27 cellular contexts compared by ENCODE assay signal in the genomic region with DNA sequence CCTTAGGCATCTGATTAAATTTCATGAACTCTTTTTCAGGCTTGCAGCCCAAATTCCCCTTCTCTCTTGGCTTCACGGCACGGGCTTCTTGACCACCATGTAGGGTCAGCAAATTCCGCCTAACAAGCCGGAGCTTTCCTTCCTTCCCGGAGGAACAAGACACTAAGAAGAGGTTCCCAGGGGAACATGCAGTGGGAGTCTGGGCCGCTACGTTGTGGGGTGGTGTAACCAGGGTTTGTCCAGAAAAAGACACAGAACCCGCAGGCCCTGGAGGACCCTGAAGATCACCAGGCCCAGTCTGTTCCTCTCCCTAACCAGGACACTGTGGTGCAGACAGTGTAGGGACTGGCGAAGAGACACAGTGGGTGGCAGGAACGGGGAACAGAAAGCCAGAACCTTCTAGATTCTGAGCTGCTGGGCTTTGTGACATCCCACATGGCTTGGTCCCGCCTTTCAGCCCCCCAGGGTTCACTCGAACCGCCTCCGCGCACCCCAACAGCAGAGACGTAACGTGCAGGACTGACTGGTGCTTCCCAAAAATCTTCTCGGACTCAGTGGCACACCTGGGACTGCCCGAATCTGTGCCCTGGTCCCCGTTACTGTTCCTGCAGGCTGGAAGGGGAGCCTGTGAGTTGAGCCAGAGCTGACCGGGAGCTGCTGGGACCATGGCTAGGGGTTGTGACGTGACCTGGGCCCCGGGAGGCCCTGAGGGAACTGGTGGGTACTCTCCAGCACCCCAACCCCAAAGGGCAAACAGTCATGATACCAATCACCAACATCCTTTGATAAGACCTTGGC. TPM values are rescaled to one million over a fixed set of nuclear protein-coding genes. Genes with fewer than 3 reads are reported as not detected.
DNase-seq lines count a peak whose midpoint lies in the region; ATAC-seq, FAIRE-seq and TF ChIP-seq lines count a peak whose summit lies in the region.
"Had no signal": no experiment of that assay in that cellular context is flagged by ENCODE, and none has a peak within 500 bp of the region (broad histone marks: within the 10 kb centered on the region; RNA-seq: fewer than 3 reads in every experiment).

No MANE protein-coding gene starts in this region.

- H3K4me2 ChIP-seq in H9 (ENCODE audit: insufficient read depth, insufficient read length, low read length): no peak overlapping the region
- H3K4me2 ChIP-seq in HepG2 (ENCODE audit: low read depth, low read length): no peak overlapping the region

- no peak overlapping the region for H2BK15ac ChIP-seq in H9 (ENCODE audit: low read depth, low read length)

- H3K4me1 Mint-ChIP-seq in H9: peaks cover 15 to 40% of the 10 kb centered on the region in 2 experiments
- H3K4me1 Mint-ChIP-seq: CD8-positive, alpha-beta memory T cell; immature natural killer cell had no signal

- H3K9me3 ChIP-seq in H9 (ENCODE audit: control insufficient read depth, low read depth, low read length) (no peaks in the 10 kb centered on the region), adrenal gland (replicated peaks in 1 of 3) (no peaks in the 10 kb centered on the region), HepG2 (ENCODE audit: low read length) (no peaks in the 10 kb centered on the region), sigmoid colon (no peaks in the 10 kb centered on the region)
- H3K9me3 ChIP-seq: left ventricle myocardium inferior, MG63, upper lobe of left lung had no signal

- in situ Hi-C loops in HepG2 (cut with HindIII; ENCODE audit: extremely low pct_ligation_motif_present, low pct_unique_long_range_greater_than_20kb): no loop called here

- no peaks in the 10 kb centered on the region; the same call in 1 of the 2 replicates for H3K27me3 Mint-ChIP-seq in H9 (ENCODE audit: low read depth)

- H4K5ac ChIP-seq in H9 (ENCODE audit: insufficient read length, low read depth, low read length): no peak overlapping the region

- no peak overlapping the region for H3T11ph ChIP-seq in H9 (ENCODE audit: low read length)

- H3K79me1 ChIP-seq in H9 (ENCODE audit: insufficient read depth, low read depth, low read length, poor library complexity, severe bottlenecking): no peaks in the 10 kb centered on the region

- H4K20me1 ChIP-seq in H9 (ENCODE audit: control insufficient read depth, insufficient read depth, insufficient read length) (no peaks in the 10 kb centered on the region), HepG2 (ENCODE audit: insufficient read depth, low read length) (no peaks in the 10 kb centered on the region)

- no peaks in the 10 kb centered on the region for H3K9me3 Mint-ChIP-seq in H9
- H3K9me3 Mint-ChIP-seq: activated naive CD4-positive, alpha-beta T cell treated with anti-CD3 and anti-CD28 coated beads, Interleukin-2, amount 50 U/mL, for 72 hours; activated T-cell treated with anti-CD3 and anti-CD28 coated beads, Interleukin-2, amount 50 U/mL, for 72 hours; CD8-positive, alpha-beta memory T cell; immature natural killer cell; nephron progenitor cell had no signal

- H2AK5ac ChIP-seq in H9 (ENCODE audit: insufficient read length, low read length): no peak overlapping the region

- TF ChIP-seq CTCF in H9 (conservative IDR thresholded peaks at IDR 0.05) (no peak), adrenal gland (IDR thresholded peaks at IDR 0.05) (no peak), HepG2 (CRISPR knock-in tag; IDR thresholded peaks at IDR 0.05) (no peak), sigmoid colon (IDR thresholded peaks at IDR 0.05) (no peak)

- H3K18ac ChIP-seq in H9 (ENCODE audit: insufficient read length, low read depth, low read length): no peak overlapping the region

- H2BK5ac ChIP-seq in H9 (ENCODE audit: insufficient read length, low read length): no peak overlapping the region

- no CpG with 5 or more reads among the region's 23 CpGs for WGBS in H9 (ENCODE audit: extremely low coverage, insufficient read length, low lambda C conversion rate)
- 92 to 97% (median 94%) methylated on average over 23 of the region's 23 CpGs for WGBS in adrenal gland, 4 donors
- WGBS in HepG2 (ENCODE audit: low lambda C conversion rate): 97% methylated on average over 23 of the region's 23 CpGs
- WGBS in sigmoid colon, 2 donors: 93 to 95% methylated on average over 23 of the region's 23 CpGs

- H3K36me3 Mint-ChIP-seq in H9 (ENCODE audit: insufficient read depth in 1 of 3, low read depth in 3 of 3): peaks cover 1 to 4% (median 3%) of the 10 kb centered on the region in 3 experiments; a peak in 3 of 7 replicates
- H3K36me3 Mint-ChIP-seq: activated naive CD4-positive, alpha-beta T cell treated with anti-CD3 and anti-CD28 coated beads, Interleukin-2, amount 50 U/mL, for 72 hours; CD8-positive, alpha-beta memory T cell; immature natural killer cell had no signal

- TF ChIP-seq POLR2A in adrenal gland (IDR thresholded peaks at IDR 0.05) (no peak), HepG2 (IDR thresholded peaks at IDR 0.05; ENCODE audit: insufficient read depth in 1 of 2, low read depth in 2 of 2, low read length in 2 of 2) (no peak), sigmoid colon (IDR thresholded peaks at IDR 0.05) (no peak)

- H2AFZ ChIP-seq in H9 (ENCODE audit: low read length): no peak overlapping the region
- H2AFZ ChIP-seq in HepG2 (ENCODE audit: low read length): no peak overlapping the region
- H2AFZ ChIP-seq: parathyroid adenoma had no signal

- H3K27ac ChIP-seq in H9 (ENCODE audit: insufficient read length, low read depth, low read length) (no peak overlapping the region), adrenal gland (no peak overlapping the region), HepG2 (ENCODE audit: extremely low read length, insufficient read depth, low read length) (no peak overlapping the region), sigmoid colon (peak overlapping the region in 3 of 4 donors; percentile 47 to 72 (median 65))
- H3K27ac ChIP-seq: foreskin keratinocyte, left ventricle myocardium inferior, parathyroid adenoma, upper lobe of left lung had no signal

- H4K8ac ChIP-seq in H9 (replicated peaks; ENCODE audit: insufficient read length, low read depth, low read length): no peak overlapping the region

- no peak overlapping the region for H2BK20ac ChIP-seq in H9 (ENCODE audit: low read depth, low read length, poor library complexity, severe bottlenecking)

- no TSS peak for BruUV-seq in HepG2 (replicated peaks; lab: Mats Ljungman, UMichigan)

- H3K9ac ChIP-seq in H9 (ENCODE audit: extremely low read depth, insufficient read length, low read length): no peak overlapping the region
- H3K9ac ChIP-seq in HepG2 (ENCODE audit: insufficient read depth, low read depth, low read length): no peak overlapping the region
- H3K9ac ChIP-seq: parathyroid adenoma had no signal

- ATAC-seq in HepG2 (no peak), HG03139 (IDR thresholded peaks at IDR 0.05; ENCODE audit: unreplicated experiment) (no peak), GM21447 (IDR thresholded peaks at IDR 0.05; ENCODE audit: unreplicated experiment) (no peak)
- ATAC-seq: activated naive CD4-positive, alpha-beta T cell treated with anti-CD3 and anti-CD28 coated beads, Interleukin-2, amount 50 U/mL, for 72 hours; activated T-cell treated with anti-CD3 and anti-CD28 coated beads, Interleukin-2, amount 50 U/mL, for 72 hours; foreskin keratinocyte; Panc1 had no signal

- no peak overlapping the region for H2BK120ac ChIP-seq in H9 (ENCODE audit: low read depth, low read length, poor library complexity, severe bottlenecking)

- no peak overlapping the region for H3K4me3 Mint-ChIP-seq in H9
- H3K4me3 Mint-ChIP-seq: activated T-cell treated with anti-CD3 and anti-CD28 coated beads, Interleukin-2, amount 50 U/mL, for 72 hours; CD8-positive, alpha-beta memory T cell; immature natural killer cell; nephron progenitor cell had no signal

- H3K27ac Mint-ChIP-seq in H9: peak overlapping the region; percentile 51 to 88 (median 67); a peak in 5 of 7 replicates
- H3K27ac Mint-ChIP-seq: activated T-cell treated with anti-CD3 and anti-CD28 coated beads, Interleukin-2, amount 50 U/mL, for 72 hours; CD8-positive, alpha-beta memory T cell; immature natural killer cell had no signal

- no peaks in the 10 kb centered on the region for H3K4me1 ChIP-seq in H9 (ENCODE audit: insufficient read depth, low read length)
- peaks cover 8 to 12% of the 10 kb centered on the region in 2 donors for H3K4me1 ChIP-seq in adrenal gland (replicated peaks in 1 of 2)
- H3K4me1 ChIP-seq in HepG2 (ENCODE audit: insufficient read depth, low read length): peaks cover 15% of the 10 kb centered on the region
- peaks cover 0 to 24% (median 10%) of the 10 kb centered on the region in 4 donors for H3K4me1 ChIP-seq in sigmoid colon
- H3K4me1 ChIP-seq: foreskin keratinocyte, left ventricle myocardium inferior, parathyroid adenoma had no signal

- no peak overlapping the region for H4K91ac ChIP-seq in H9 (ENCODE audit: insufficient read length, low read depth, low read length)

- H3K4ac ChIP-seq in H9 (ENCODE audit: low read depth, low read length): no peak overlapping the region

- H3K4me3 ChIP-seq in adrenal gland (no peak overlapping the region), HepG2 (replicated peaks in 1 of 3; ENCODE audit: insufficient read depth in 1 of 3, low read depth in 2 of 3, low read length in 3 of 3) (no peak overlapping the region), sigmoid colon (no peak overlapping the region)
- H3K4me3 ChIP-seq: left ventricle myocardium inferior, MG63, upper lobe of left lung had no signal

- no peak for TF ChIP-seq RAD21 in HepG2 (CRISPR knock-in tag; IDR thresholded peaks at IDR 0.05)

- POLR2A ChIA-PET in HepG2 (lab: Yijun Ruan, JAX): interaction anchor here (0.9 to 1.9 kb wide), 2 partner anchors 12 to 141 kb away, joined by 3 to 6 read pairs; a partner anchor contains a TSS

- intact Hi-C loops in adrenal gland (cut with DNase I) (no loop called here), HepG2 (cut with micrococcal nuclease; ENCODE audit: unreplicated experiment) (no loop called here), sigmoid colon (cut with DNase I) (no loop called here)

- H3K23me2 ChIP-seq in H9 (ENCODE audit: insufficient read length, low read depth, low read length, poor library complexity, severe bottlenecking): no peaks in the 10 kb centered on the region

- H3K79me2 ChIP-seq in H9 (ENCODE audit: insufficient read depth, low read length) (0 out of 2 replicates have a peak, but pooled peaks cover 2% of the 10 kb centered on the region), HepG2 (ENCODE audit: insufficient read depth, low read length) (peaks cover 12% of the 10 kb centered on the region)

- H3K56ac ChIP-seq in H9 (ENCODE audit: insufficient read length, low read depth, low read length): no peak overlapping the region

- TF ChIP-seq EP300 in HepG2 (IDR thresholded peaks at IDR 0.05; ENCODE audit: low read depth in 2 of 2, low read length in 2 of 2) (no peak), HepG2 (CRISPR knock-in tag; IDR thresholded peaks at IDR 0.05; ENCODE audit: borderline replicate concordance) (no peak), sigmoid colon (IDR thresholded peaks at IDR 0.05) (no peak)

- no peaks in the 10 kb centered on the region for H3K36me3 ChIP-seq in adrenal gland (replicated peaks in 1 of 2)
- peaks cover 7 to 18% of the 10 kb centered on the region in 2 experiments; a peak in 2 of 5 replicates for H3K36me3 ChIP-seq in HepG2 (replicated peaks in 1 of 2; ENCODE audit: control insufficient read depth in 1 of 2, insufficient read depth in 2 of 2, low read length in 2 of 2)
- no peaks in the 10 kb centered on the region for H3K36me3 ChIP-seq in sigmoid colon
- H3K36me3 ChIP-seq: left ventricle myocardium inferior, MG63 had no signal

- H3K27me3 ChIP-seq in H9 (ENCODE audit: insufficient read depth, low read length) (no peaks in the 10 kb centered on the region), adrenal gland (no peaks in the 10 kb centered on the region), HepG2 (ENCODE audit: control insufficient read depth in 1 of 2, insufficient read depth in 2 of 2, low read length in 2 of 2) (no peaks in the 10 kb centered on the region), sigmoid colon (no peaks in the 10 kb centered on the region)
- H3K27me3 ChIP-seq: foreskin keratinocyte, MG63, upper lobe of left lung had no signal

- no peak overlapping the region for H2BK12ac ChIP-seq in H9 (ENCODE audit: insufficient read length, low read depth, low read length)

- no peak overlapping the region for H3K14ac ChIP-seq in H9 (ENCODE audit: insufficient read depth, low read length)

- peak; percentile 29 for DNase-seq in H9
- DNase-seq in adrenal gland: peak in 4 of 7 donors; percentile 14 to 39 (median 18)
- DNase-seq in HepG2 (ENCODE audit: low spot score): no peak
- peak; percentile 39 for DNase-seq in sigmoid colon
- no peak for DNase-seq in DMS53 (lab: John Stamatoyannopoulos, UW)
- no peak for DNase-seq in NCI-H526 (lab: John Stamatoyannopoulos, UW)
- DNase-seq: activated CD4-positive, alpha-beta T cell treated with anti-CD3 and anti-CD28 coated beads for 4 hours; activated T-cell treated with anti-CD3 and anti-CD28 coated beads, Interleukin-2, amount 50 U/mL, for 72 hours; effector memory CD4-positive, alpha-beta T cell; foreskin keratinocyte; GF-D8; immature natural killer cell; KBM-7; left ventricle myocardium inferior; MG63; NCI-H1436 treated with DMSO at 0.1 percent for 48 hours; NCI-H510A; nephron progenitor cell; T-helper 1 cell had no signal

- CTCF ChIA-PET in HepG2 (lab: Yijun Ruan, JAX; ENCODE audit: low intra/inter-chr PET ratio, low total read pairs): no interaction called here

- H3K23ac ChIP-seq in H9 (ENCODE audit: insufficient read length, low read depth, low read length): no peak overlapping the region

- FAIRE-seq in HepG2 (lab: Jason Lieb, UNC): no peak
- FAIRE-seq: H1 had no signal

RNA-seq across cellular contexts. Expression of a gene that starts 55.2 kb away (rescaled TPM):
- total RNA-seq in H9 (2021): 82.7 and 85.8 TPM in 2 replicates
- total RNA-seq in adrenal gland: 10 to 100 TPM; 22.5 to 62.5 (median 40.7) TPM
- polyA plus RNA-seq in adrenal gland: 10 to 100 TPM in 1 of 3 donors, 1 to 10 TPM in 2; 4.2 to 12.9 (median 6.0) TPM
- 24.7 and 24.9 TPM in 2 replicates for total RNA-seq in HepG2 (2016; rRNA removed; fragmentation: Illumina TruSeq; extraction: Trizol)
- total RNA-seq in HepG2 (2016; cell fraction: cytosol; rRNA removed; fragmentation: Illumina TruSeq; extraction: Trizol; ENCODE audit: low read depth): 4.0 and 5.5 TPM in 2 replicates
- total RNA-seq in HepG2 (2016; cell fraction: insoluble cytoplasmic fraction; rRNA removed; fragmentation: Illumina TruSeq; extraction: Trizol): 22.2 and 25.3 TPM in 2 replicates
- 15.6 and 15.7 TPM in 2 replicates for total RNA-seq in HepG2 (2016; cell fraction: membrane; rRNA removed; fragmentation: Illumina TruSeq; extraction: Trizol)
- 18.9 and 20.0 TPM in 2 replicates for total RNA-seq in HepG2 (2016; cell fraction: nucleus; rRNA removed; fragmentation: Illumina TruSeq; extraction: Trizol)
- polyA plus RNA-seq in HepG2 (2011; rRNA removed): 14.9 and 18.6 TPM in 2 replicates
- 10.0 and 12.5 TPM in 2 replicates for polyA plus RNA-seq in HepG2 (2011; cell fraction: cytosol; rRNA removed)
- polyA plus RNA-seq in HepG2 (2011; cell fraction: nucleus; rRNA removed): 35.5 and 43.5 TPM in 2 replicates
- polyA plus RNA-seq in HepG2 (2012): 20.5 and 25.8 TPM in 2 replicates
- polyA plus RNA-seq in HepG2 (2016; cell fraction: cytosol; fragmentation: Illumina TruSeq; extraction: Trizol; ENCODE audit: low read depth): 3.1 and 3.8 TPM in 2 replicates
- 10.7 and 16.1 TPM in 2 replicates for polyA plus RNA-seq in HepG2 (2016; cell fraction: insoluble cytoplasmic fraction; fragmentation: Illumina TruSeq; extraction: Trizol; ENCODE audit: low read depth)
- polyA plus RNA-seq in HepG2 (2016; cell fraction: membrane; fragmentation: Illumina TruSeq; extraction: Trizol; ENCODE audit: low read depth): 8.3 and 8.6 TPM in 2 replicates
- 19.8 and 20.3 TPM in 2 replicates for polyA plus RNA-seq in HepG2 (2016; cell fraction: nucleus; fragmentation: Illumina TruSeq; extraction: Trizol; ENCODE audit: insufficient read depth, low read depth)
- polyA minus RNA-seq in HepG2 (2011; rRNA and poly(A)+ RNA removed; ENCODE audit: low replicate concordance): 7.0 and 54.0 TPM in 2 replicates
- 16.7 and 20.3 TPM in 2 replicates for polyA minus RNA-seq in HepG2 (2011; cell fraction: cytosol; rRNA and poly(A)+ RNA removed)
- polyA minus RNA-seq in HepG2 (2011; cell fraction: nucleus; rRNA and poly(A)+ RNA removed): 27.6 and 28.5 TPM in 2 replicates
- 10 to 100 TPM; 15.1 to 21.9 (median 16.2) TPM for total RNA-seq in sigmoid colon
- polyA plus RNA-seq in sigmoid colon: 10 to 100 TPM in 1 of 3 donors, 1 to 10 TPM in 2; 3.6 to 17.2 (median 4.2) TPM

RNA-seq across cellular contexts. Expression of a gene that starts 56.0 kb away (rescaled TPM):
- total RNA-seq in H9 (2021) (7.8 and 8.9 TPM in 2 replicates), adrenal gland (10 to 100 TPM in 3 of 8 donors, 1 to 10 TPM in 5; 3.0 to 15.7 (median 7.6) TPM), HepG2 (2016; rRNA removed; fragmentation: Illumina TruSeq; extraction: Trizol) (3.8 and 5.5 TPM in 2 replicates), sigmoid colon (10 to 100 TPM in 1 of 4 donors, 1 to 10 TPM in 3; 5.3 to 25.8 (median 6.4) TPM)
- polyA plus RNA-seq in adrenal gland (10 to 100 TPM in 1 of 3 donors, 1 to 10 TPM in 2; 2.1 to 11.6 (median 3.7) TPM), HepG2 (2011; rRNA removed) (4.1 and 4.8 TPM in 2 replicates), sigmoid colon (1 to 10 TPM in 1 of 3 donors, not detected in 2; 1.4 TPM)
- 46.8 and 47.3 TPM in 2 replicates for total RNA-seq in HepG2 (2016; cell fraction: cytosol; rRNA removed; fragmentation: Illumina TruSeq; extraction: Trizol; ENCODE audit: low read depth)
- total RNA-seq in HepG2 (2016; cell fraction: insoluble cytoplasmic fraction; rRNA removed; fragmentation: Illumina TruSeq; extraction: Trizol): 2.3 and 7.7 TPM in 2 replicates
- 11.8 and 13.0 TPM in 2 replicates for total RNA-seq in HepG2 (2016; cell fraction: membrane; rRNA removed; fragmentation: Illumina TruSeq; extraction: Trizol)
- total RNA-seq in HepG2 (2016; cell fraction: nucleus; rRNA removed; fragmentation: Illumina TruSeq; extraction: Trizol): 6.5 and 8.4 TPM in 2 replicates
- 1.4 TPM in 2 replicates for polyA plus RNA-seq in HepG2 (2011; cell fraction: cytosol; rRNA removed)
- polyA plus RNA-seq in HepG2 (2011; cell fraction: nucleus; rRNA removed): 17.6 and 21.2 TPM in 2 replicates
- 2.2 and 4.3 TPM in 2 replicates for polyA plus RNA-seq in HepG2 (2012)
- 0.32 and 0.43 TPM in 2 replicates for polyA plus RNA-seq in HepG2 (2016; cell fraction: cytosol; fragmentation: Illumina TruSeq; extraction: Trizol; ENCODE audit: low read depth)
- polyA plus RNA-seq in HepG2 (2016; cell fraction: insoluble cytoplasmic fraction; fragmentation: Illumina TruSeq; extraction: Trizol; ENCODE audit: low read depth): 2.2 and 2.4 TPM in 2 replicates
- 0.74 and 0.84 TPM in 2 replicates for polyA plus RNA-seq in HepG2 (2016; cell fraction: membrane; fragmentation: Illumina TruSeq; extraction: Trizol; ENCODE audit: low read depth)
- 19.3 and 21.2 TPM in 2 replicates for polyA plus RNA-seq in HepG2 (2016; cell fraction: nucleus; fragmentation: Illumina TruSeq; extraction: Trizol; ENCODE audit: insufficient read depth, low read depth)
- 3.0 and 3.8 TPM in 2 replicates for polyA minus RNA-seq in HepG2 (2011; rRNA and poly(A)+ RNA removed; ENCODE audit: low replicate concordance)
- polyA minus RNA-seq in HepG2 (2011; cell fraction: cytosol; rRNA and poly(A)+ RNA removed): 1.8 and 4.1 TPM in 2 replicates
- 7.0 and 8.0 TPM in 2 replicates for polyA minus RNA-seq in HepG2 (2011; cell fraction: nucleus; rRNA and poly(A)+ RNA removed)
- polyA plus RNA-seq: CD8-positive, alpha-beta memory T cell; immature natural killer cell had no signal

Comparison
In these comparisons a context has a peak if more than half of its experiments do, and no peak if none do; other contexts are left out.
1. DNase-seq: peak in H9 (single experiment), adrenal gland (4 of 7) and sigmoid colon (single experiment); none in HepG2 (single experiment), DMS53 (single experiment) and NCI-H526 (0 of 2).
2. H3K27ac ChIP-seq: peak in sigmoid colon (3 of 4); none in H9 (single experiment), adrenal gland (0 of 5) and HepG2 (single experiment).